Comparison of ENCODE assay signal across 8 cellular contexts in genomic region chr19:47427241-47428176, GRCh38. TPM values are rescaled to one million over a fixed set of nuclear protein-coding genes. Genes with fewer than 3 reads are reported as not detected.
A peak's percentile ranks its signal among the peaks of the same experiment; 100 is the strongest.
DNase-seq lines count a peak whose midpoint lies in the region; ATAC-seq and TF ChIP-seq lines count a peak whose summit lies in the region.

No MANE protein-coding gene starts in this region.

- TF ChIP-seq CTCF in GM12873 (IDR thresholded peaks at IDR 0.05; ENCODE audit: insufficient read depth, low read depth, low read length, missing control alignments) (peak; percentile 98), NB4 (IDR thresholded peaks at IDR 0.05; ENCODE audit: low read depth, low read length) (peak; percentile 100), sigmoid colon (IDR thresholded peaks at IDR 0.05) (peak; percentile 68 to 84 (median 78))

- TF ChIP-seq EP300 in sigmoid colon (IDR thresholded peaks at IDR 0.05): no peak

- POLR2A ChIA-PET in T-cell (lab: Charles Lee): no interaction called here

- CTCF ChIA-PET in T-cell (lab: Charles Lee): interaction anchor here (0.6 to 1.7 kb wide), 15 partner anchors 9 to 714 kb away, joined by 3 to 23 read pairs (median 4); partner anchors contain the start of genes DHX34 (in 1 of the 2) and KPTN (in 1 of the 2)

- no peak overlapping the region for H3K4me3 Mint-ChIP-seq in T-cell

- no peak for TF ChIP-seq POLR2A in NB4 (IDR thresholded peaks at IDR 0.05; ENCODE audit: extremely low read depth, insufficient read length)
- no peak for TF ChIP-seq POLR2A in sigmoid colon (IDR thresholded peaks at IDR 0.05)

- peaks cover 10 to 25% (median 19%) of the 10 kb centered on the region in 3 donors for H3K4me1 Mint-ChIP-seq in T-cell

- DNase-seq in NB4 (ENCODE audit: low read depth): peak; percentile 90
- DNase-seq in T-cell: peak; percentile 27 to 71 (median 59)
- peak in 30 of 56 donors; percentile 10 to 62 (median 32) for DNase-seq in amygdala (lab: John Stamatoyannopoulos, UW)
- DNase-seq in hepatic stellate cell (ENCODE audit: low spot score): peak; percentile 80
- DNase-seq in sigmoid colon: peak; percentile 78

- peaks cover 0 to 38% (median 33%) of the 10 kb centered on the region in 4 donors for H3K4me1 ChIP-seq in sigmoid colon

- H3K27me3 Mint-ChIP-seq in T-cell: peaks cover 45 to 68% of the 10 kb centered on the region in 2 donors

- H3K4me3 ChIP-seq in NB4 (ENCODE audit: low read depth, low read length): no peak overlapping the region
- peak overlapping the region in 2 of 4 donors; percentile 13 to 32 for H3K4me3 ChIP-seq in sigmoid colon

- WGBS in sigmoid colon, 2 donors: 5 to 7% methylated on average over 17 of the region's 17 CpGs

- H3K36me3 ChIP-seq in sigmoid colon: no peaks in the 10 kb centered on the region

- H3K9me3 Mint-ChIP-seq in T-cell: no peaks in the 10 kb centered on the region

- peaks cover 5 to 65% (median 18%) of the 10 kb centered on the region in 3 donors for H3K27me3 ChIP-seq in sigmoid colon

- ATAC-seq in T-cell (replicated peaks in 1 of 4): peak; percentile 56 to 76 (median 68)
- ATAC-seq in GM21717 (IDR thresholded peaks at IDR 0.05; ENCODE audit: unreplicated experiment): no peak
- no peak for ATAC-seq in HG03196 (IDR thresholded peaks at IDR 0.05; ENCODE audit: unreplicated experiment)

- no peaks in the 10 kb centered on the region for H3K36me3 Mint-ChIP-seq in T-cell

- no peaks in the 10 kb centered on the region for H3K9me3 ChIP-seq in sigmoid colon

- H3K27ac ChIP-seq in sigmoid colon: peak overlapping the region; percentile 59 to 83 (median 72)

- intact Hi-C loops in sigmoid colon (cut with DNase I): loop anchor here (10.0 kb wide), 1 partner anchor 133 kb away; no protein-coding TSS in a partner anchor

- H3K27ac Mint-ChIP-seq in T-cell: no peak overlapping the region

RNA-seq across cellular contexts. Expression of gene MEIS3, which starts 8.2 kb away (rescaled TPM):
- total RNA-seq in T-cell: under 1 TPM in 3 of 5 donors, not detected in 2; 0.32 to 0.69 (median 0.54) TPM
- 10 to 100 TPM; 11.8 to 19.4 (median 13.4) TPM for total RNA-seq in sigmoid colon
- polyA plus RNA-seq in sigmoid colon: 1 to 10 TPM in 2 of 3 donors, under 1 TPM in 1; 0.92 to 7.6 (median 7.2) TPM

RNA-seq across cellular contexts. Expression of gene SLC8A2, which starts 44.2 kb away (rescaled TPM):
- total RNA-seq in T-cell (not detected), sigmoid colon (10 to 100 TPM in 2 of 4 donors, 1 to 10 TPM in 2; 5.9 to 39.9 (median 19.0) TPM)
- polyA plus RNA-seq in sigmoid colon: 1 to 10 TPM in 1 of 3 donors, not detected in 2; 1.1 TPM

RNA-seq across cellular contexts. Expression of gene KPTN, which starts 56.5 kb away (rescaled TPM):
- 1 to 10 TPM; 2.8 to 5.8 (median 5.4) TPM for total RNA-seq in T-cell
- total RNA-seq in sigmoid colon: 10 to 100 TPM in 1 of 4 donors, 1 to 10 TPM in 3; 4.4 to 10.0 (median 4.7) TPM
- polyA plus RNA-seq in sigmoid colon: 10 to 100 TPM in 1 of 3 donors, 1 to 10 TPM in 2; 4.8 to 12.2 (median 8.1) TPM

Comparison
In these comparisons a context has a peak if more than half of its experiments do, and no peak if none do; other contexts are left out.
1. DNase-seq: peak in every context shown above with its lines; median percentile 90 in NB4; 80 in hepatic stellate cell; 78 in sigmoid colon; 59 in T-cell; 32 in amygdala.
2. ATAC-seq: peak in T-cell (4 of 4); none in GM21717 (single experiment) and HG03196 (single experiment).
3. RNA of gene MEIS3, which starts 8.2 kb away (total RNA-seq): 11.8 to 19.4 TPM in sigmoid colon; 0.32 to 0.69 TPM in T-cell; every median in the first group is over 4 times any median in the second.
4. RNA of gene SLC8A2, which starts 44.2 kb away (total RNA-seq): 5.9 to 39.9 TPM in sigmoid colon; not detected in T-cell; every median in the first group is over 4 times any median in the second.
5. Peak in every context shown above with its lines, with median percentiles within 50 percentile points of each other: CTCF ChIP-seq.